Comparison of ENCODE assay signal across 25 cellular contexts in the genomic region with DNA sequence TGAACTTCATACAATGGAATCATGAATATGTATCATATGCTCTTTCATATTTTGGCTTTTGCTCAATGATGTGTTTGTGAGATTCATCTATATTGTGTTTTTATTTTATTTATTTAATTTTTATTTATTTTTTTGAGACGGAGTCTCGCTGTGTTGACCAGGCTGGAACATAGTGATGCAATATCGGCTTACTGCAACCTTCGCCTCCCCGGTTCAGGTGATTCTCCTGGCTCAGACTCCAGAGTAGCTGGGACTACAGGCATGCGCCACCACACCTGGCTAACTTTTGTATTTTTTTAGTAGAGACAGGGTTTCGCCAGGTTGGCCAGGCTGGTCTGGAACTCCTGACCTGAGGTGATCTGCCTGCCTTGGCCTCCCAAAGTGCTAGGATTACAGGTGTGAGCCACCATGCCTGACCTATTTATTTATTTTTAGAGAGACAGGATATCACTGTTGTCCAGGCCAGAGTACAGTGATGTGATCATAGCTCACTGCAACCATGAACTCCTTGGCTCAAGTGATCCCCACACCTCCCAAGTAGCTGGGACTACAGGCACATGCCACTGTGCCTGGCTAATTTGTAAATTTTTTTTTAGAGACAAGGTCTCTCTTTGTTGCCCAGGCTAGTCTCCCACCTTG.
"Had no signal": no experiment of that assay in that cellular context is flagged by ENCODE, and none has a peak within 500 bp of the region (broad histone marks: within the 10 kb centered on the region; RNA-seq: fewer than 3 reads in every experiment).

No MANE protein-coding gene starts in this region.

- H3K27me3 ChIP-seq: left lung, ovary, sigmoid colon, spleen, tibial nerve, uterus had no signal

- H3K4me3 ChIP-seq: left lung, lung, ovary, prostate gland, sigmoid colon, spleen, tibial nerve, uterus had no signal

- H3K36me3 ChIP-seq: ovary, prostate gland, tibial nerve, uterus had no signal

- H3K27ac Mint-ChIP-seq: natural killer cell; nephron progenitor cell; stimulated activated effector memory CD8-positive, alpha-beta T cell treated with anti-CD3 and anti-CD28 coated beads, Interleukin-12 subunit alpha, Interleukin-12 subunit beta, amount 100 ng/mL, for 72 hours; stimulated activated naive CD8-positive, alpha-beta T cell treated with anti-CD3 and anti-CD28 coated beads, Interleukin-15, amount 100 ng/mL, for 72 hours had no signal

- H3K27me3 Mint-ChIP-seq: naive B cell; stimulated activated naive CD8-positive, alpha-beta T cell treated with anti-CD3 and anti-CD28 coated beads, Interleukin-15, amount 100 ng/mL, for 72 hours; type B pancreatic cell had no signal

- H3K4me1 ChIP-seq: left lung, prostate gland, sigmoid colon, spleen, tibial nerve, uterus had no signal

- ATAC-seq: left cardiac atrium; left lung; natural killer cell; right cardiac atrium; stimulated activated effector memory CD8-positive, alpha-beta T cell treated with anti-CD3 and anti-CD28 coated beads, Interleukin-12 subunit alpha, Interleukin-12 subunit beta, amount 100 ng/mL, for 72 hours; stimulated activated naive CD8-positive, alpha-beta T cell treated with anti-CD3 and anti-CD28 coated beads, Interleukin-15, amount 100 ng/mL, for 72 hours had no signal

- H3K9me3 ChIP-seq: left lung, ovary, prostate gland, sigmoid colon, spleen, tibial nerve, uterus had no signal

- H3K4me3 Mint-ChIP-seq: mesothelial cell of epicardium; naive B cell; natural killer cell; nephron progenitor cell; stimulated activated effector memory CD8-positive, alpha-beta T cell treated with anti-CD3 and anti-CD28 coated beads, Interleukin-12 subunit alpha, Interleukin-12 subunit beta, amount 100 ng/mL, for 72 hours; stimulated activated naive CD8-positive, alpha-beta T cell treated with anti-CD3 and anti-CD28 coated beads, Interleukin-15, amount 100 ng/mL, for 72 hours; type B pancreatic cell had no signal

- H3K27ac ChIP-seq: left lung, ovary, prostate gland, sigmoid colon, spleen, tibial nerve, uterus had no signal

- H3K36me3 Mint-ChIP-seq: natural killer cell had no signal

- DNase-seq: hippocampal formation; kidney glomerular epithelial cell; left cardiac atrium; left lung; mesendoderm; naive B cell; natural killer cell; nephron progenitor cell; ovary; retina; right cardiac atrium; sigmoid colon; small intestine; spleen; stimulated activated CD4-positive, alpha-beta T cell treated with anti-CD3 and anti-CD28 coated beads, Interleukin-4, amount 100 ng/mL, for 24 hours; stimulated activated naive CD4-positive, alpha-beta T cell treated with Interleukin-2 at 50 U/mL for 16 hours; stimulated activated naive CD8-positive, alpha-beta T cell treated with anti-CD3 and anti-CD28 coated beads, Interleukin-15, amount 100 ng/mL, for 72 hours; substantia nigra; uterus had no signal

- H3K9me3 Mint-ChIP-seq: naive B cell; natural killer cell; stimulated activated effector memory CD8-positive, alpha-beta T cell treated with anti-CD3 and anti-CD28 coated beads, Interleukin-12 subunit alpha, Interleukin-12 subunit beta, amount 100 ng/mL, for 72 hours; stimulated activated naive CD8-positive, alpha-beta T cell treated with anti-CD3 and anti-CD28 coated beads, Interleukin-15, amount 100 ng/mL, for 72 hours; type B pancreatic cell had no signal
